ENCODE assay signal across 19 cellular contexts in genomic region chr2:238949710-238950345, GRCh38.
DNase-seq lines count a peak whose midpoint lies in the region; ATAC-seq and TF ChIP-seq lines count a peak whose summit lies in the region.
"Had no signal": no experiment of that assay in that cellular context is flagged by ENCODE, and none has a peak within 500 bp of the region (broad histone marks: within the 10 kb centered on the region; RNA-seq: fewer than 3 reads in every experiment).

No MANE protein-coding gene starts in this region.

- H3F3A ChIP-seq in PC-3 (ENCODE audit: low read length, unreplicated experiment), result peaks cover 10% of the 10 kb centered on the region

- H3K27ac ChIP-seq in HEK293 (ENCODE audit: extremely low read depth, low read depth, low read length) (no peak overlapping the region), PC-3 (ENCODE audit: low read length) (peak overlapping the region; percentile 99)
- H3K27ac ChIP-seq: brain microvascular endothelial cell had no signal

- H3K4me3 ChIP-seq in HEK293 (ENCODE audit: low read depth, low read length), result no peak overlapping the region
- peak overlapping the region; percentile 10; the same call in 1 of the 2 replicates for H3K4me3 ChIP-seq in PC-3 (ENCODE audit: low read length)
- H3K4me3 ChIP-seq: BLaER1 treated with 17β-estradiol and CSF1 and Interleukin-3, amounts not matched to agents 10 nM and 100 nM; smooth muscle cell had no signal

- CTCF ChIA-PET in HEK293 (lab: Yijun Ruan, JAX), result interaction anchor here (0.6 kb wide), 1 partner anchor 216 kb away, joined by 3 read pairs; no protein-coding TSS in a partner anchor
- CTCF ChIA-PET in PC-3 (lab: Charles Lee), result interaction anchor here (2.2 kb wide), 1 partner anchor 24 kb away, joined by 6 read pairs; no protein-coding TSS in a partner anchor

- peak overlapping the region; percentile 68 for H3K4me2 ChIP-seq in PC-3 (ENCODE audit: low read length)
- H3K4me2 ChIP-seq: smooth muscle cell had no signal

- peak overlapping the region; percentile 86 for H3K9ac ChIP-seq in PC-3 (ENCODE audit: low read length)
- H3K9ac ChIP-seq: BLaER1 treated with 17β-estradiol and CSF1 and Interleukin-3, amounts not matched to agents 10 nM and 100 nM had no signal

- intact Hi-C loops in PC-3 (cut with micrococcal nuclease) (loop anchor here (2.0 to 10.0 kb wide), 4 partner anchors 57 to 515 kb away; no protein-coding TSS in a partner anchor), sciatic nerve (cut with DNase I) (no loop called here)

- TF ChIP-seq CTCF in HEK293 (tag by site-specific recombination; IDR thresholded peaks at IDR 0.05) (no peak), PC-3 (conservative IDR thresholded peaks at IDR 0.05; ENCODE audit: low read depth, low read length) (no peak)

- TSS peak; percentile 79 for BruUV-seq in PC-3 (replicated peaks; lab: Mats Ljungman, UMichigan)

- H3K36me3 ChIP-seq in HEK293 (ENCODE audit: control insufficient read depth in 2 of 2, insufficient read depth in 1 of 2, low read length in 2 of 2) (no peaks in the 10 kb centered on the region), PC-3 (ENCODE audit: low read depth, low read length) (no peaks in the 10 kb centered on the region)
- H3K36me3 ChIP-seq: BLaER1 treated with 17β-estradiol and CSF1 and Interleukin-3, amounts not matched to agents 10 nM and 100 nM; brain microvascular endothelial cell had no signal

- no peaks in the 10 kb centered on the region for H3K9me2 ChIP-seq in PC-3 (replicated peaks; ENCODE audit: low read length)

- H3K27me3 ChIP-seq in PC-3 (ENCODE audit: low read length), result no peaks in the 10 kb centered on the region
- H3K27me3 ChIP-seq: brain microvascular endothelial cell had no signal

- no peaks in the 10 kb centered on the region for H3K9me3 ChIP-seq in HEK293 (ENCODE audit: control insufficient read depth, insufficient read depth, low read depth, low read length)
- no peaks in the 10 kb centered on the region for H3K9me3 ChIP-seq in PC-3 (ENCODE audit: low read length)

- H4K20me1 ChIP-seq in PC-3 (ENCODE audit: low read length), result no peaks in the 10 kb centered on the region

- POLR2A ChIA-PET in HEK293 (lab: Yijun Ruan, JAX) (no interaction called here), PC-3 (lab: Charles Lee; ENCODE audit: unreplicated experiment) (interaction anchor here (1.6 kb wide), 1 partner anchor 24 kb away, joined by 3 read pairs; no protein-coding TSS in a partner anchor)

- ATAC-seq in PC-3, result no peak
- ATAC-seq in left lobe of liver, result no peak
- ATAC-seq in sciatic nerve, result no peak
- ATAC-seq: T-helper 17 cell had no signal

- peaks cover 27% of the 10 kb centered on the region for H3K79me2 ChIP-seq in PC-3 (ENCODE audit: low read length)

- no peaks in the 10 kb centered on the region for H3K4me1 ChIP-seq in HEK293 (ENCODE audit: control insufficient read depth, insufficient read depth, low read length)
- peaks cover 54% of the 10 kb centered on the region for H3K4me1 ChIP-seq in PC-3 (ENCODE audit: insufficient read depth, low read length)

- DNase-seq in PC-3 (no peak), left lobe of liver (ENCODE audit: low spot score) (peak; percentile 34), sciatic nerve (ENCODE audit: low spot score) (peak; percentile 56), LoVo (ENCODE audit: low spot score) (no peak), T1000 (lab: John Stamatoyannopoulos, UW) (no peak), NCI-H2196 (lab: John Stamatoyannopoulos, UW; ENCODE audit: unreplicated experiment) (no peak)
- DNase-seq: activated naive CD4-positive, alpha-beta T cell treated with anti-CD3 and anti-CD28 coated beads, Interleukin-2, amount 10 ng/mL, durations not matched to agents 7 days and 5 days; brain microvascular endothelial cell; effector CD4-positive, alpha-beta T cell; GOT3; NCI-H1092; NCI-H187; NCI-H2227 treated with DMSO at 0.1 percent for 48 hours; NCI-H774; stimulated activated CD4-positive, alpha-beta T cell treated with anti-CD3 and anti-CD28 coated beads, Interleukin-2, amount 100 ng/mL, for 24 hours; T-helper 17 cell had no signal

- H2AFZ ChIP-seq in PC-3 (ENCODE audit: low read length), result peak overlapping the region; percentile 14

TF ChIP-seq in HEK293, 187 proteins besides CTCF, POLR2A, EP300 and RAD21:
- TF ChIP-seq ZNF394 (tag by site-specific recombination; IDR thresholded peaks at IDR 0.05; ENCODE audit: borderline replicate concordance) (no peak), ZNF692 (tag by site-specific recombination; IDR thresholded peaks at IDR 0.05) (0 out of 2 replicates have a peak, but pooled peaks have one; percentile 31)

Comparison
In these comparisons a context has a peak if more than half of its experiments do, and no peak if none do; other contexts are left out.
1. DNase-seq: peak in left lobe of liver (single experiment) and sciatic nerve (single experiment); none in PC-3 (single experiment), LoVo (single experiment), T1000 (single experiment) and NCI-H2196 (single experiment).